In genomic region chr2:170743530-170744239, GRCh38 we compare ENCODE assay signal across 1 cellular context.
TF ChIP-seq lines count a peak whose summit lies in the region.

No MANE protein-coding gene starts in this region.

TF ChIP-seq in HepG2, 621 proteins besides CTCF, POLR2A, EP300 and RAD21:
- TF ChIP-seq ZNF431 (CRISPR knock-in tag; IDR thresholded peaks at IDR 0.05; ENCODE audit: borderline replicate concordance, low read depth) (no peak), ZNF629 (CRISPR knock-in tag; conservative IDR thresholded peaks at IDR 0.05) (0 out of 2 replicates have a peak, but pooled peaks have one; percentile 19), ZNF605 (CRISPR knock-in tag; IDR thresholded peaks at IDR 0.05) (peak; percentile 20; the same call in 1 of the 2 replicates), RARG (CRISPR knock-in tag; IDR thresholded peaks at IDR 0.05; ENCODE audit: low read depth) (no peak), ZBTB4 (CRISPR knock-in tag; IDR thresholded peaks at IDR 0.05; ENCODE audit: borderline replicate concordance) (0 out of 2 replicates have a peak, but pooled peaks have one; percentile 6)
